In genomic region chr19:5809053-5809452, GRCh38 we compare ENCODE assay signal across 33 cellular contexts. TPM values are rescaled to one million over a fixed set of nuclear protein-coding genes. Genes with fewer than 3 reads are reported as not detected.
DNase-seq lines count a peak whose midpoint lies in the region; ATAC-seq and TF ChIP-seq lines count a peak whose summit lies in the region.
"Had no signal": no experiment of that assay in that cellular context is flagged by ENCODE, and none has a peak within 500 bp of the region (broad histone marks: within the 10 kb centered on the region; RNA-seq: fewer than 3 reads in every experiment).

No MANE protein-coding gene starts in this region.

- H3K9me3 ChIP-seq in IMR-90 (ENCODE audit: control insufficient read depth, insufficient read depth, low read length) (no peaks in the 10 kb centered on the region), lung (ENCODE audit: control insufficient read depth in 2 of 2, insufficient read depth in 1 of 2, low read length in 1 of 2) (peaks cover 0 to 5% of the 10 kb centered on the region in 2 donors), WERI-Rb-1 (ENCODE audit: severe bottlenecking) (no peaks in the 10 kb centered on the region)
- H3K9me3 ChIP-seq: ascending aorta, colonic mucosa, pancreas, upper lobe of left lung had no signal

- H2AK9ac ChIP-seq in IMR-90 (replicated peaks; ENCODE audit: low read depth, low read length, poor library complexity), result no peak overlapping the region

- peaks cover 39% of the 10 kb centered on the region for H3K27me3 Mint-ChIP-seq in activated naive CD4-positive, alpha-beta T cell treated with anti-CD3 and anti-CD28 coated beads, Interleukin-2, amount 10 ng/mL, durations not matched to agents 7 days and 5 days
- H3K27me3 Mint-ChIP-seq: activated B cell treated with CpG ODN at 0.5 μM for 24 hours had no signal

- no peak overlapping the region for H2AFZ ChIP-seq in IMR-90 (replicated peaks; ENCODE audit: low read length, poor library complexity)
- H2AFZ ChIP-seq: GM23248 had no signal

- no peaks in the 10 kb centered on the region for H3K79me1 ChIP-seq in IMR-90 (ENCODE audit: low read depth in 1 of 2, low read length in 2 of 2)

- H3K18ac ChIP-seq in IMR-90 (ENCODE audit: low read depth, low read length), result no peak overlapping the region

- POLR2A ChIA-PET in IMR-90 (lab: Charles Lee; ENCODE audit: unreplicated experiment), result no interaction called here

- H3K4ac ChIP-seq in IMR-90 (ENCODE audit: low read depth, low read length), result no peak overlapping the region

- H3K9me3 Mint-ChIP-seq in activated naive CD4-positive, alpha-beta T cell treated with anti-CD3 and anti-CD28 coated beads, Interleukin-2, amount 10 ng/mL, durations not matched to agents 7 days and 5 days, result no peaks in the 10 kb centered on the region
- H3K9me3 Mint-ChIP-seq: activated B cell treated with CpG ODN at 0.5 μM for 24 hours; activated CD4-positive, alpha-beta T cell treated with anti-CD3 and anti-CD28 coated beads, Interleukin-2, amount 10 ng/mL, durations not matched to agents 7 days and 5 days; activated naive CD4-positive, alpha-beta T cell treated with anti-CD3 and anti-CD28 coated beads, Interleukin-2, amount 50 U/mL, for 72 hours; HFFc6; neural crest cell had no signal

- DNase-seq in IMR-90 (no peak), NOMO-1 (lab: John Stamatoyannopoulos, UW; ENCODE audit: unreplicated experiment in 2 of 2) (peak; percentile 44 to 58), amniotic epithelial cell (ENCODE audit: low read depth) (peak; percentile 33), lung (ENCODE audit: low spot score) (peak; percentile 61), WERI-Rb-1 (no peak), D341Med (ENCODE audit: low spot score) (no peak)
- DNase-seq in activated naive CD4-positive, alpha-beta T cell treated with anti-CD3 and anti-CD28 coated beads, Interleukin-2, amount 10 ng/mL, durations not matched to agents 7 days and 5 days, result no peak
- DNase-seq: activated B cell treated with CpG ODN at 0.5 μM for 24 hours; activated CD4-positive, alpha-beta T cell treated with anti-CD3 and anti-CD28 coated beads, Interleukin-2, amount 10 ng/mL, durations not matched to agents 7 days and 5 days; colonic mucosa; effector CD4-positive, alpha-beta T cell; GM23248; HFFc6; hypothalamus; left cardiac atrium; mesenchymal stem cell; MM.1S; NCI-H1694; NCI-H446; NCI-H82; stimulated activated naive CD4-positive, alpha-beta T cell; T-helper 9 cell had no signal

- H3K4me3 Mint-ChIP-seq in activated naive CD4-positive, alpha-beta T cell treated with anti-CD3 and anti-CD28 coated beads, Interleukin-2, amount 10 ng/mL, durations not matched to agents 7 days and 5 days, result no peak overlapping the region
- H3K4me3 Mint-ChIP-seq: activated B cell treated with CpG ODN at 0.5 μM for 24 hours; activated CD4-positive, alpha-beta T cell treated with anti-CD3 and anti-CD28 coated beads, Interleukin-2, amount 10 ng/mL, durations not matched to agents 7 days and 5 days; HFFc6; neural crest cell had no signal

- TF ChIP-seq CTCF in IMR-90 (conservative IDR thresholded peaks at IDR 0.05; ENCODE audit: low read depth, low read length), result no peak
- no peak for TF ChIP-seq CTCF in lung (IDR thresholded peaks at IDR 0.05; ENCODE audit: control extremely low read depth, extremely low read depth)
- TF ChIP-seq CTCF in WERI-Rb-1 (IDR thresholded peaks at IDR 0.05; ENCODE audit: low read depth, low read length), result no peak

- H3K27ac Mint-ChIP-seq in activated naive CD4-positive, alpha-beta T cell treated with anti-CD3 and anti-CD28 coated beads, Interleukin-2, amount 10 ng/mL, durations not matched to agents 7 days and 5 days, result no peak overlapping the region
- H3K27ac Mint-ChIP-seq: activated B cell treated with CpG ODN at 0.5 μM for 24 hours; activated CD4-positive, alpha-beta T cell treated with anti-CD3 and anti-CD28 coated beads, Interleukin-2, amount 10 ng/mL, durations not matched to agents 7 days and 5 days; HFFc6 had no signal

- TF ChIP-seq POLR2A in IMR-90 (IDR thresholded peaks at IDR 0.05; ENCODE audit: low read depth, low read length), result no peak

- no peak overlapping the region for H3K14ac ChIP-seq in IMR-90 (replicated peaks; ENCODE audit: low read depth, low read length)

- H3K9me1 ChIP-seq in IMR-90 (ENCODE audit: insufficient read depth, low read length), result no peaks in the 10 kb centered on the region

- no peak overlapping the region for H2AK5ac ChIP-seq in IMR-90 (ENCODE audit: low read depth, low read length)

- H3K27me3 ChIP-seq in IMR-90 (ENCODE audit: control insufficient read depth, insufficient read depth, low read length), result peaks cover 18% of the 10 kb centered on the region
- no peaks in the 10 kb centered on the region for H3K27me3 ChIP-seq in lung (ENCODE audit: control insufficient read depth, insufficient read depth)
- no peaks in the 10 kb centered on the region for H3K27me3 ChIP-seq in WERI-Rb-1 (ENCODE audit: insufficient read depth, low read depth, severe bottlenecking)
- H3K27me3 ChIP-seq: colonic mucosa, pancreas had no signal

- H3K36me3 ChIP-seq in IMR-90 (ENCODE audit: control insufficient read depth, insufficient read depth, low read length), result no peaks in the 10 kb centered on the region
- H3K36me3 ChIP-seq in lung (ENCODE audit: control insufficient read depth in 2 of 2, insufficient read depth in 2 of 2, low read length in 2 of 2), result no peaks in the 10 kb centered on the region
- H3K36me3 ChIP-seq in WERI-Rb-1, result no peaks in the 10 kb centered on the region
- H3K36me3 ChIP-seq: ascending aorta, colonic mucosa, pancreas, upper lobe of left lung had no signal

- H2BK15ac ChIP-seq in IMR-90 (ENCODE audit: low read depth, low read length), result no peak overlapping the region

- H3K4me3 ChIP-seq in IMR-90 (ENCODE audit: insufficient read depth, low read depth, low read length) (no peak overlapping the region), lung (no peak overlapping the region), WERI-Rb-1 (ENCODE audit: low read depth, low read length) (no peak overlapping the region)
- H3K4me3 ChIP-seq: ascending aorta, colonic mucosa, GM23248, pancreas, upper lobe of left lung had no signal

- CTCF ChIA-PET in IMR-90 (lab: Yijun Ruan, JAX), result interaction anchor here (0.6 kb wide), 1 partner anchor 30 kb away, joined by 7 read pairs; no protein-coding TSS in a partner anchor
- CTCF ChIA-PET in activated naive CD4-positive, alpha-beta T cell treated with anti-CD3 and anti-CD28 coated beads, Interleukin-2, amount 10 ng/mL, durations not matched to agents 7 days and 5 days (lab: Charles Lee), result interaction anchor here (0.9 kb wide), 1 partner anchor 31 kb away, joined by 6 read pairs; no protein-coding TSS in a partner anchor

- ATAC-seq in IMR-90 (ENCODE audit: low read depth) (no peak), lung (ENCODE audit: insufficient read depth, low FRiP score) (no peak)
- ATAC-seq: activated naive CD4-positive, alpha-beta T cell treated with anti-CD3 and anti-CD28 coated beads, Interleukin-2, amount 50 U/mL, for 72 hours; left cardiac atrium; pancreas; SK-N-SH treated with all-trans-retinoic acid at 6 μM for 48 hours had no signal

- no peak overlapping the region for H3K56ac ChIP-seq in IMR-90 (ENCODE audit: extremely low read depth, insufficient read depth, low read length)

- H2BK5ac ChIP-seq in IMR-90 (ENCODE audit: low read depth, low read length, poor library complexity, severe bottlenecking), result no peak overlapping the region

- no peaks in the 10 kb centered on the region for H3K4me1 ChIP-seq in IMR-90 (ENCODE audit: control insufficient read depth, insufficient read depth, low read length)
- no peaks in the 10 kb centered on the region for H3K4me1 ChIP-seq in lung (ENCODE audit: control insufficient read depth in 2 of 2, insufficient read depth in 2 of 2, low read length in 2 of 2)
- H3K4me1 ChIP-seq: ascending aorta, colonic mucosa, pancreas had no signal

- H3K36me3 Mint-ChIP-seq in activated naive CD4-positive, alpha-beta T cell treated with anti-CD3 and anti-CD28 coated beads, Interleukin-2, amount 10 ng/mL, durations not matched to agents 7 days and 5 days, result no peaks in the 10 kb centered on the region
- H3K36me3 Mint-ChIP-seq: activated naive CD4-positive, alpha-beta T cell treated with anti-CD3 and anti-CD28 coated beads, Interleukin-2, amount 50 U/mL, for 72 hours had no signal

- H4K5ac ChIP-seq in IMR-90 (ENCODE audit: low read depth, low read length), result no peak overlapping the region

- no peak overlapping the region for H2BK120ac ChIP-seq in IMR-90 (ENCODE audit: low read depth, low read length)

- H3K27ac ChIP-seq in IMR-90 (ENCODE audit: insufficient read depth, low read length), result no peak overlapping the region
- H3K27ac ChIP-seq in lung (ENCODE audit: low read depth in 1 of 2, low read length in 1 of 2), result peak overlapping the region in 1 of 2 donors; percentile 15
- H3K27ac ChIP-seq in WERI-Rb-1, result no peak overlapping the region
- H3K27ac ChIP-seq: ascending aorta, colonic mucosa, GM23248, KMS-11, pancreas had no signal

- WGBS in IMR-90 (ENCODE audit: extremely low coverage in 2 of 2, insufficient read length in 1 of 2), 2 experiments, result 96% methylated on average over 3 of the region's 9 CpGs; no CpG with 5 or more reads in 1 of the 2 experiments
- 49 to 57% methylated on average over 9 of the region's 9 CpGs for WGBS in lung, 2 donors

- dilution Hi-C loops in IMR-90 (cut with HindIII; ENCODE audit: low sequenced_read_pairs, unreplicated experiment), result no loop called here

- H3K4me2 ChIP-seq in IMR-90 (ENCODE audit: low read depth, low read length), result no peak overlapping the region
- H3K4me2 ChIP-seq: KMS-11 had no signal

- no TSS peak for BruUV-seq in IMR-90 (replicated peaks; lab: Mats Ljungman, UMichigan)

- no peak overlapping the region for H3K9ac ChIP-seq in IMR-90 (ENCODE audit: low read depth, low read length)
- H3K9ac ChIP-seq: GM23248, KMS-11 had no signal

- H4K8ac ChIP-seq in IMR-90 (ENCODE audit: low read depth in 2 of 2, low read length in 2 of 2), result no peak overlapping the region

- H4K91ac ChIP-seq in IMR-90 (ENCODE audit: insufficient read depth, low read depth, low read length), result no peak overlapping the region

- intact Hi-C loops in IMR-90 (cut with micrococcal nuclease), result loop anchor here (10.0 kb wide), 1 partner anchor 156 kb away; no protein-coding TSS in a partner anchor

- in situ Hi-C loops in IMR-90 (cut with MboI; ENCODE audit: low sequenced_read_pairs), result loop anchor here (10.0 kb wide), 1 partner anchor 216 kb away; no protein-coding TSS in a partner anchor

- H3K23ac ChIP-seq in IMR-90 (ENCODE audit: low read depth, low read length), result no peak overlapping the region

- H2BK20ac ChIP-seq in IMR-90 (ENCODE audit: low read depth, low read length), result no peak overlapping the region

- peaks cover 8% of the 10 kb centered on the region for H3K4me1 Mint-ChIP-seq in activated naive CD4-positive, alpha-beta T cell treated with anti-CD3 and anti-CD28 coated beads, Interleukin-2, amount 10 ng/mL, durations not matched to agents 7 days and 5 days

- no peak for TF ChIP-seq RAD21 in IMR-90 (IDR thresholded peaks at IDR 0.05; ENCODE audit: low read length)

- H4K20me1 ChIP-seq in IMR-90 (ENCODE audit: insufficient read depth, low read length), result no peaks in the 10 kb centered on the region

RNA-seq across cellular contexts. Expression of gene NRTN, which starts 4.2 kb away (rescaled TPM):
- 0.18 TPM in 1 of 2 replicates, not detected in the other for total RNA-seq in IMR-90 (2012; rRNA removed)
- polyA plus RNA-seq in IMR-90 (2012; rRNA removed), result 0.17 and 0.37 TPM in 2 replicates
- polyA plus RNA-seq in IMR-90 (2012; cell fraction: cytosol; rRNA removed), result 0.51 and 0.63 TPM in 2 replicates
- 0.11 and 0.35 TPM in 2 replicates for polyA plus RNA-seq in IMR-90 (2012; cell fraction: nucleus; rRNA removed; ENCODE audit: low replicate concordance)
- 1 to 10 TPM in 1 of 2 donors, under 1 TPM in 1; 0.23 to 3.3 TPM for total RNA-seq in lung
- 1 to 10 TPM; 1.2 to 1.7 TPM for polyA plus RNA-seq in lung
- total RNA-seq: GM23248, HFFc6, HT-29, skeletal muscle tissue had no signal
- polyA plus RNA-seq: GM23248 had no signal

RNA-seq across cellular contexts. Expression of gene DUS3L, which starts 18.1 kb away (rescaled TPM):
- total RNA-seq in IMR-90 (2012; rRNA removed) (12.4 and 14.2 TPM in 2 replicates), lung (10 to 100 TPM; 18.5 to 47.0 TPM)
- polyA plus RNA-seq in IMR-90 (2012; rRNA removed) (21.3 and 25.6 TPM in 2 replicates), lung (10 to 100 TPM; 32.7 to 40.8 TPM)
- polyA plus RNA-seq in IMR-90 (2012; cell fraction: cytosol; rRNA removed), result 18.7 and 45.2 TPM in 2 replicates
- 102 and 228 TPM in 2 replicates for polyA plus RNA-seq in IMR-90 (2012; cell fraction: nucleus; rRNA removed; ENCODE audit: low replicate concordance)

RNA-seq across cellular contexts. Expression of gene PRR22, which starts 24.5 kb away (rescaled TPM):
- total RNA-seq in IMR-90 (2012; rRNA removed), result 0.28 TPM in 1 of 2 replicates, not detected in the other
- polyA plus RNA-seq in IMR-90 (2012; rRNA removed), result 0.92 and 1.6 TPM in 2 replicates
- 0.21 and 0.41 TPM in 2 replicates for polyA plus RNA-seq in IMR-90 (2012; cell fraction: cytosol; rRNA removed)
- 4.7 and 15.1 TPM in 2 replicates for polyA plus RNA-seq in IMR-90 (2012; cell fraction: nucleus; rRNA removed; ENCODE audit: low replicate concordance)
- 1 to 10 TPM in 1 of 2 donors, under 1 TPM in 1; 0.20 to 6.1 TPM for total RNA-seq in lung
- polyA plus RNA-seq in lung, result 1 to 10 TPM; 2.6 to 6.8 TPM
- total RNA-seq: GM23248, skeletal muscle tissue had no signal

RNA-seq across cellular contexts. Expression of gene FUT6, which starts 30.4 kb away (rescaled TPM):
- total RNA-seq in IMR-90 (2012; rRNA removed), result not detected in 2 replicates
- not detected in 2 replicates for polyA plus RNA-seq in IMR-90 (2012; rRNA removed)
- not detected in 2 replicates for polyA plus RNA-seq in IMR-90 (2012; cell fraction: cytosol; rRNA removed)
- not detected in 2 replicates for polyA plus RNA-seq in IMR-90 (2012; cell fraction: nucleus; rRNA removed; ENCODE audit: low replicate concordance)
- total RNA-seq in lung, result 1 to 10 TPM in 1 of 2 donors, not detected in 1; 1.9 TPM
- 1 to 10 TPM in 1 of 2 donors, under 1 TPM in 1; 0.67 to 2.6 TPM for polyA plus RNA-seq in lung
- total RNA-seq: activated B cell treated with CpG ODN at 0.5 μM for 24 hours; activated CD4-positive, alpha-beta T cell treated with anti-CD3 and anti-CD28 coated beads, Interleukin-2, amount 10 ng/mL, durations not matched to agents 7 days and 5 days; activated CD8-positive, alpha-beta memory T cell treated with anti-CD3 and anti-CD28 coated beads for 36 hours; ascending aorta; cardiac septum; GM23248; HFFc6; HT-29; left cardiac atrium; neural crest cell; skeletal muscle tissue had no signal
- polyA plus RNA-seq: GM23248 had no signal

RNA-seq across cellular contexts. Expression of gene FUT3, which starts 42.2 kb away (rescaled TPM):
- total RNA-seq in IMR-90 (2012; rRNA removed), result not detected in 2 replicates
- polyA plus RNA-seq in IMR-90 (2012; rRNA removed), result not detected in 2 replicates
- polyA plus RNA-seq in IMR-90 (2012; cell fraction: cytosol; rRNA removed), result not detected in 2 replicates
- not detected in 2 replicates for polyA plus RNA-seq in IMR-90 (2012; cell fraction: nucleus; rRNA removed; ENCODE audit: low replicate concordance)
- total RNA-seq in lung, result 10 to 100 TPM in 1 of 2 donors, 1 to 10 TPM in 1; 1.5 to 31.4 TPM
- 10 to 100 TPM; 11.3 to 25.1 TPM for polyA plus RNA-seq in lung
- total RNA-seq: activated B cell treated with CpG ODN at 0.5 μM for 24 hours; activated CD4-positive, alpha-beta T cell treated with anti-CD3 and anti-CD28 coated beads, Interleukin-2, amount 10 ng/mL, durations not matched to agents 7 days and 5 days; activated CD8-positive, alpha-beta memory T cell treated with anti-CD3 and anti-CD28 coated beads for 36 hours; ascending aorta; cardiac septum; GM23248; HFFc6; left cardiac atrium; neural crest cell; skeletal muscle tissue had no signal
- polyA plus RNA-seq: GM23248 had no signal

Comparison
In these comparisons a context has a peak if more than half of its experiments do, and no peak if none do; other contexts are left out.
1. DNase-seq: peak in NOMO-1 (2 of 2), amniotic epithelial cell (single experiment) and lung (single experiment); none in IMR-90 (single experiment), WERI-Rb-1 (single experiment), D341Med (single experiment) and activated naive CD4-positive, alpha-beta T cell treated with anti-CD3 and anti-CD28 coated beads, Interleukin-2, amount 10 ng/mL, durations not matched to agents 7 days and 5 days (single experiment).